8 cellular contexts compared by ENCODE assay signal in genomic region chr6:149840345-149841075, GRCh38. TPM values are rescaled to one million over a fixed set of nuclear protein-coding genes. Genes with fewer than 3 reads are reported as not detected.
A peak's percentile ranks its signal among the peaks of the same experiment; 100 is the strongest.
DNase-seq lines count a peak whose midpoint lies in the region; ATAC-seq and TF ChIP-seq lines count a peak whose summit lies in the region.

No MANE protein-coding gene starts in this region.

- ATAC-seq in WTC11 (peak; percentile 99), left lobe of liver (peak; percentile 97)
- peak; percentile 59 for ATAC-seq in stimulated activated naive CD8-positive, alpha-beta T cell treated with anti-CD3 and anti-CD28 coated beads, Interleukin-15, Interleukin-2, amounts not matched to agents 100 U/mL and 50 U/mL, for 24 hours

- DNase-seq in 8988T: peak; percentile 83
- peak; percentile 69 for DNase-seq in GM13976 (ENCODE audit: low spot score)
- peak; percentile 74 for DNase-seq in NCI-H2029 (lab: John Stamatoyannopoulos, UW)
- DNase-seq in WTC11 (ENCODE audit: low spot score): peak; percentile 79
- DNase-seq in cerebellar cortex (ENCODE audit: low spot score): peak; percentile 49
- DNase-seq in left lobe of liver (ENCODE audit: low spot score): peak; percentile 72
- peak; percentile 68 for DNase-seq in stimulated activated naive CD8-positive, alpha-beta T cell treated with anti-CD3 and anti-CD28 coated beads, Interleukin-15, Interleukin-2, amounts not matched to agents 100 U/mL and 50 U/mL, for 24 hours
- no peak for DNase-seq in GF-D8 (lab: John Stamatoyannopoulos, UW)

- peak; percentile 53 for TF ChIP-seq CTCF in GM13976 (IDR thresholded peaks at IDR 0.05; ENCODE audit: borderline replicate concordance, control extremely low read depth, extremely low read depth, insufficient read depth, missing control alignments)
- TF ChIP-seq CTCF in WTC11 (IDR thresholded peaks at IDR 0.05): no peak

- CTCF ChIA-PET in WTC11 (lab: Charles Lee): interaction anchor here (0.6 to 2.3 kb wide), 27 partner anchors 10 to 176 kb away, joined by 3 to 21 read pairs (median 4); partner anchors contain the start of genes NUP43, RAET1E and RAET1G

- H3K4me3 Mint-ChIP-seq in WTC11: no peak overlapping the region

- in situ Hi-C loops in GM13976 (cut with MboI; ENCODE audit: low sequenced_read_pairs, unreplicated experiment): no loop called here

- POLR2A ChIA-PET in WTC11 (lab: Charles Lee): interaction anchor here (0.6 to 1.4 kb wide), 3 partner anchors 24 to 84 kb away, joined by 3 to 4 read pairs (median 3); partner anchors contain the start of gene LRP11

- no peaks in the 10 kb centered on the region; the same call in 1 of the 2 replicates for H3K36me3 Mint-ChIP-seq in WTC11

- no peaks in the 10 kb centered on the region for H3K27me3 Mint-ChIP-seq in WTC11 (ENCODE audit: low read depth)

- H3K4me1 Mint-ChIP-seq in WTC11: no peaks in the 10 kb centered on the region

- H3K27ac Mint-ChIP-seq in WTC11: no peak overlapping the region

- H3K9me3 Mint-ChIP-seq in WTC11: no peaks in the 10 kb centered on the region

TF ChIP-seq in WTC11, 78 proteins besides CTCF, POLR2A, EP300 and RAD21:
- peak; percentile 45; the same call in 1 of the 2 replicates for TF ChIP-seq GABPB1 (CRISPR knock-in tag; IDR thresholded peaks at IDR 0.05)
- 0 out of 2 replicates have a peak, but pooled peaks have one; percentile 46 for TF ChIP-seq ETV6 (CRISPR knock-in tag; IDR thresholded peaks at IDR 0.05)
- TF ChIP-seq PRRX2 (CRISPR knock-in tag; IDR thresholded peaks at IDR 0.05): no peak
- TF ChIP-seq MXD4 (CRISPR knock-in tag; IDR thresholded peaks at IDR 0.05; ENCODE audit: borderline replicate concordance): peak; percentile 51; the same call in 1 of the 2 replicates
- no peak for TF ChIP-seq JUN (CRISPR knock-in tag; IDR thresholded peaks at IDR 0.05)
- no peak for TF ChIP-seq NFYB (CRISPR knock-in tag; conservative IDR thresholded peaks at IDR 0.05; ENCODE audit: low read depth)
- no peak for TF ChIP-seq ZNF263 (CRISPR knock-in tag; IDR thresholded peaks at IDR 0.05; ENCODE audit: low read depth)
- TF ChIP-seq NR1H2 (CRISPR knock-in tag; IDR thresholded peaks at IDR 0.05): no peak
- TF ChIP-seq ZNF396 (CRISPR knock-in tag; IDR thresholded peaks at IDR 0.05; ENCODE audit: borderline replicate concordance): 0 out of 2 replicates have a peak, but pooled peaks have one; percentile 30
- TF ChIP-seq HMGXB4 (CRISPR knock-in tag; IDR thresholded peaks at IDR 0.05): 0 out of 2 replicates have a peak, but pooled peaks have one; percentile 26
- TF ChIP-seq ZSCAN18 (CRISPR knock-in tag; IDR thresholded peaks at IDR 0.05): 0 out of 2 replicates have a peak, but pooled peaks have one; percentile 12
- no peak for TF ChIP-seq ZNF138 (CRISPR knock-in tag; conservative IDR thresholded peaks at IDR 0.05)

RNA-seq across cellular contexts. Expression of gene LRP11, which starts 23.6 kb away (rescaled TPM):
- total RNA-seq in WTC11 (2021) (19.8 to 22.5 TPM (median 22.2 TPM) in 3 replicates), left lobe of liver (11.1 TPM)

RNA-seq across cellular contexts. Expression of gene RAET1E, which starts 57.4 kb away (rescaled TPM):
- total RNA-seq in WTC11 (2021) (not detected in 3 replicates), left lobe of liver (not detected)
